8 cellular contexts compared by ENCODE assay signal in genomic region chr2:162344617-162344950, GRCh38. TPM values are rescaled to one million over a fixed set of nuclear protein-coding genes. Genes with fewer than 3 reads are reported as not detected.
DNase-seq lines count a peak whose midpoint lies in the region; ATAC-seq and TF ChIP-seq lines count a peak whose summit lies in the region.

No MANE protein-coding gene starts in this region.

- CTCF ChIA-PET in Caco-2 (lab: Charles Lee) = interaction anchor here (0.7 kb wide), 1 partner anchor 146 kb away, joined by 3 read pairs; no protein-coding TSS in a partner anchor

- H3K79me2 ChIP-seq in KMS-11 (ENCODE audit: insufficient read depth, low read depth) = no peaks in the 10 kb centered on the region

- TSS peak; percentile 63 for BruUV-seq in Caco-2 (replicated peaks; lab: Mats Ljungman, UMichigan)

- H3K27ac ChIP-seq in KMS-11 = no peak overlapping the region; the same call in 1 of the 2 replicates
- peak overlapping the region; percentile 87 for H3K27ac ChIP-seq in caudate nucleus (ENCODE audit: low read depth, low read length)
- H3K27ac ChIP-seq in muscle layer of duodenum (ENCODE audit: low read length) = peak overlapping the region; percentile 82

- H3K9me3 ChIP-seq in Caco-2 (no peaks in the 10 kb centered on the region), muscle layer of duodenum (ENCODE audit: control insufficient read depth in 1 of 2, low read length in 2 of 2) (no peaks in the 10 kb centered on the region)

- peak in 1 of 2 experiments; percentile 13 for TF ChIP-seq CTCF in Caco-2 (IDR thresholded peaks at IDR 0.05; ENCODE audit: insufficient read depth in 1 of 2, low read depth in 1 of 2, low read length in 1 of 2, severe bottlenecking in 1 of 2, unreplicated experiment in 1 of 2)
- no peak for TF ChIP-seq CTCF in KMS-11 (conservative IDR thresholded peaks at IDR 0.05; ENCODE audit: low read depth, low read length)

- H3K9ac ChIP-seq in KMS-11 = peak overlapping the region; percentile 46; the same call in 1 of the 2 replicates

- peak overlapping the region; percentile 78 for H3K27ac Mint-ChIP-seq in Caco-2 (ENCODE audit: unreplicated experiment)

- H3K27me3 Mint-ChIP-seq in Caco-2 (ENCODE audit: insufficient read depth, unreplicated experiment) = no peaks in the 10 kb centered on the region

- H2AFZ ChIP-seq in KMS-11 (ENCODE audit: low read depth) = peak overlapping the region; percentile 86

- no peaks in the 10 kb centered on the region for H3K27me3 ChIP-seq in Caco-2 (replicated peaks; ENCODE audit: control insufficient read depth, insufficient read depth, low read length)
- no peaks in the 10 kb centered on the region for H3K27me3 ChIP-seq in KMS-11 (ENCODE audit: insufficient read depth, low read depth)
- H3K27me3 ChIP-seq in muscle layer of duodenum (ENCODE audit: low read depth, low read length) = no peaks in the 10 kb centered on the region

- no peaks in the 10 kb centered on the region for H3K9me3 Mint-ChIP-seq in Caco-2 (ENCODE audit: unreplicated experiment)

- intact Hi-C loops in Caco-2 (cut with micrococcal nuclease; ENCODE audit: unreplicated experiment) = no loop called here

- H3K4me3 ChIP-seq in Caco-2 (ENCODE audit: low read depth, low read length) (peak overlapping the region; percentile 92), KMS-11 (IDR thresholded peaks at IDR 0.05; ENCODE audit: insufficient read depth, low read depth, low read length) (peak overlapping the region; percentile 71), muscle layer of duodenum (ENCODE audit: low read depth in 1 of 2, low read length in 2 of 2) (peak overlapping the region; percentile 86 to 92)

- peaks cover 7% of the 10 kb centered on the region for H3K36me3 Mint-ChIP-seq in Caco-2 (ENCODE audit: insufficient read depth, unreplicated experiment)

- POLR2A ChIA-PET in Caco-2 (lab: Charles Lee) = no interaction called here

- H3K4me1 Mint-ChIP-seq in Caco-2 (ENCODE audit: low read depth, unreplicated experiment) = no peaks in the 10 kb centered on the region

- no peak for DNase-seq in Caco-2
- DNase-seq in caudate nucleus (lab: John Stamatoyannopoulos, UW) = peak in 1 of 61 donors; percentile 47
- DNase-seq in 8988T = no peak
- no peak for DNase-seq in activated CD4-positive, alpha-beta T cell treated with anti-CD3 and anti-CD28 coated beads, Interleukin-2, amount 50 U/mL, for 48 hours

- no peak for ATAC-seq in GM21526 (IDR thresholded peaks at IDR 0.05; ENCODE audit: low FRiP score, unreplicated experiment)
- no peak for ATAC-seq in HG02763 (IDR thresholded peaks at IDR 0.05; ENCODE audit: unreplicated experiment)

- H3K4me1 ChIP-seq in Caco-2 = no peaks in the 10 kb centered on the region
- H3K4me1 ChIP-seq in KMS-11 (ENCODE audit: low read depth, poor library complexity, severe bottlenecking) = peaks cover 4% of the 10 kb centered on the region
- peaks cover 0 to 3% of the 10 kb centered on the region in 2 donors for H3K4me1 ChIP-seq in muscle layer of duodenum (ENCODE audit: control insufficient read depth in 1 of 2, insufficient read depth in 2 of 2, low read length in 2 of 2)

- H3K36me3 ChIP-seq in Caco-2 (ENCODE audit: control insufficient read depth, insufficient read depth, low read length) (no peaks in the 10 kb centered on the region), KMS-11 (ENCODE audit: insufficient read depth) (no peaks in the 10 kb centered on the region), muscle layer of duodenum (ENCODE audit: control insufficient read depth in 1 of 2, insufficient read depth in 2 of 2, low read length in 2 of 2) (no peaks in the 10 kb centered on the region)

- H4K20me1 ChIP-seq in KMS-11 (ENCODE audit: insufficient read depth) = no peaks in the 10 kb centered on the region

- H3K4me3 Mint-ChIP-seq in Caco-2 (ENCODE audit: unreplicated experiment) = peak overlapping the region; percentile 84

- H3K4me2 ChIP-seq in KMS-11 = peak overlapping the region; percentile 82

RNA-seq across cellular contexts. Expression of gene GCA, which starts 0.7 kb away (rescaled TPM):
- 29.2 and 29.4 TPM in 2 replicates for total RNA-seq in Caco-2 (2022)

RNA-seq across cellular contexts. Expression of gene IFIH1, which starts 26.1 kb away (rescaled TPM):
- total RNA-seq in Caco-2 (2022) = 2.7 and 3.4 TPM in 2 replicates
